In genomic region chr2:100840519-100840918, GRCh38 we compare ENCODE assay signal across 31 cellular contexts. TPM values are rescaled to one million over a fixed set of nuclear protein-coding genes. Genes with fewer than 3 reads are reported as not detected.
"Had no signal": no experiment of that assay in that cellular context is flagged by ENCODE, and none has a peak within 500 bp of the region (broad histone marks: within the 10 kb centered on the region; RNA-seq: fewer than 3 reads in every experiment).

No MANE protein-coding gene starts in this region.

- H3K27ac ChIP-seq: colonic mucosa, epithelial cell of prostate, foreskin keratinocyte, gastroesophageal sphincter, neutrophil, pancreas, right atrium auricular region, sigmoid colon, skin epidermis, spleen, thoracic aorta, tibial nerve, upper lobe of left lung had no signal

- H3K4me1 Mint-ChIP-seq: endodermal cell; immature natural killer cell; memory B cell; natural killer cell; neural crest cell; stimulated activated naive B cell treated with anti-CD40 and anti-IgM and Interleukin-4, amounts not matched to agents 10 μg/mL and 1 μg/mL and 100 μg/mL, for 72 hours had no signal

- H3K36me3 ChIP-seq: colonic mucosa, gastroesophageal sphincter, neutrophil, pancreas, sigmoid colon, spleen, thoracic aorta, tibial nerve, upper lobe of left lung had no signal

- H3K4me1 ChIP-seq: colonic mucosa, foreskin keratinocyte, spleen, tibial nerve, upper lobe of left lung had no signal

- ATAC-seq: esophagus mucosa; foreskin keratinocyte; gastroesophageal sphincter; left lobe of liver; natural killer cell; stimulated activated naive B cell treated with anti-CD40 and anti-IgM and Interleukin-4, amounts not matched to agents 10 μg/mL and 1 μg/mL and 100 μg/mL, for 72 hours had no signal

- H3K9me3 Mint-ChIP-seq: dendritic cell treated with granulocyte-macrophage colony-stimulating factor and Interleukin-4, amounts not matched to agents 40 ng/mL and 50 ng/mL, for 4 days; immature natural killer cell; memory B cell; natural killer cell; neural crest cell; stimulated activated naive CD8-positive, alpha-beta T cell treated with anti-CD3 and anti-CD28 coated beads, Interleukin-15, Interleukin-2, amounts not matched to agents 100 ng/mL and 50 ng/mL, for 24 hours had no signal

- H3K27ac Mint-ChIP-seq: dendritic cell treated with granulocyte-macrophage colony-stimulating factor and Interleukin-4, amounts not matched to agents 40 ng/mL and 50 ng/mL, for 4 days; endodermal cell; immature natural killer cell; memory B cell; natural killer cell; stimulated activated naive B cell treated with anti-CD40 and anti-IgM and Interleukin-4, amounts not matched to agents 10 μg/mL and 1 μg/mL and 100 μg/mL, for 72 hours; stimulated activated naive CD8-positive, alpha-beta T cell treated with anti-CD3 and anti-CD28 coated beads, Interleukin-15, Interleukin-2, amounts not matched to agents 100 ng/mL and 50 ng/mL, for 24 hours had no signal

- H3K9me3 ChIP-seq: colonic mucosa, gastroesophageal sphincter, neutrophil, pancreas, right atrium auricular region, sigmoid colon, spleen, thoracic aorta, tibial nerve, upper lobe of left lung had no signal

- H3K4me3 ChIP-seq: colonic mucosa, gastroesophageal sphincter, lung, pancreas, right atrium auricular region, sigmoid colon, skin epidermis, spleen, thoracic aorta, tibial nerve, upper lobe of left lung had no signal

- H3K36me3 Mint-ChIP-seq: immature natural killer cell; memory B cell; natural killer cell; stimulated activated naive B cell treated with anti-CD40 and anti-IgM and Interleukin-4, amounts not matched to agents 10 μg/mL and 1 μg/mL and 100 μg/mL, for 72 hours had no signal

- DNase-seq: cerebellar nuclear complex; colonic mucosa; effector CD8-positive, alpha-beta T cell; endodermal cell; foreskin keratinocyte; glutamatergic neuron; hypothalamus; immature natural killer cell; natural killer cell; pancreas; sigmoid colon; spleen; stimulated activated CD4-positive, alpha-beta T cell treated with anti-CD3 and anti-CD28 coated beads, Interleukin-2, amount 100 ng/mL, for 48 hours; stimulated activated naive B cell treated with anti-CD40 and anti-IgM and Interleukin-4, amounts not matched to agents 10 μg/mL and 1 μg/mL and 100 μg/mL, for 72 hours; upper lobe of left lung had no signal

- H3K4me3 Mint-ChIP-seq: dendritic cell treated with granulocyte-macrophage colony-stimulating factor and Interleukin-4, amounts not matched to agents 40 ng/mL and 50 ng/mL, for 4 days; endodermal cell; immature natural killer cell; memory B cell; natural killer cell; neural crest cell; stimulated activated naive B cell treated with anti-CD40 and anti-IgM and Interleukin-4, amounts not matched to agents 10 μg/mL and 1 μg/mL and 100 μg/mL, for 72 hours; stimulated activated naive CD8-positive, alpha-beta T cell treated with anti-CD3 and anti-CD28 coated beads, Interleukin-15, Interleukin-2, amounts not matched to agents 100 ng/mL and 50 ng/mL, for 24 hours had no signal

- H3K27me3 ChIP-seq: colonic mucosa, foreskin keratinocyte, gastroesophageal sphincter, pancreas, right atrium auricular region, sigmoid colon, tibial nerve, upper lobe of left lung had no signal

- FAIRE-seq: keratinocyte, pancreas, urothelium cell line had no signal

RNA-seq across cellular contexts. Expression of gene NPAS2, which starts 20.6 kb away (rescaled TPM):
- total RNA-seq: natural killer cell had no signal
- polyA plus RNA-seq: immature natural killer cell had no signal
